In the genomic region with DNA sequence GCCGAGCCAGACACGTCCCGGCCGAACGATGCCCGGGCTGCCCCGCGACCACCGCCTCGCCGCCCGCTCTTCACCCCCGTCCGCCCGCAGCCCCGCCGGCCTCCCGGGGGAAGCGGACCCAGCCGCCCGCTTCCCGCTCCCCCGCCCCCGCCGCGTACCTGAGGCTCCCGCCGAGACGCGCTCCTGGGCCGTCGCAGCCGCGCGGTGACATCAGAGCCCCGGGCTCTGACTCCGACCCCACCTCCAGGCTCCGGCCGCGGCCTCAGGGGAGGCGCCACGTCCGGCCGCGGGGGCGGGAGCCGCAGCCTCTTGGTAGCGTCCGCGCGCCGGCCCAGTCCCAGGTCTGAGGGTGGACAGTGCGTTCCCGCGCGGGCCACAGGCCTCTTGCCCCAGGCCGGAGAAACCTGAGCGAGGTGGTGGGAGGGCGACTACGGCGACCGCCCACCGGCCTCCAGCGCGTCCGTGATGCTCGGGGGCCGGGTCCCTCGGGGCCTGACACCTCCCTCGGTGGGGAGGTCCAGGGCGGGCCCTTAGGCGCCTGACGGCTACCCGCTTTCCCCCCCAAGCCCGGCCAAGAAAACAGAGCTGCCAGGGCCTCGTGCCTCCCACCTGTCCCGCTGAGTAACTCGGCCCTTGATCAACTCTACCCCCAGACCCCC, we compare ENCODE assay signal across 8 cellular contexts. TPM values are rescaled to one million over a fixed set of nuclear protein-coding genes. Genes with fewer than 3 reads are reported as not detected.
DNase-seq lines count a peak whose midpoint lies in the region; ATAC-seq and TF ChIP-seq lines count a peak whose summit lies in the region.

SHROOM1 (minus strand) TSS at position 212 of the 659 bp plus-strand sequence. CDS start 4,507 bp downstream, outside the sequence.

- H3K9me3 Mint-ChIP-seq in dendritic cell treated with granulocyte-macrophage colony-stimulating factor and Interleukin-4, amounts not matched to agents 40 ng/mL and 50 ng/mL, for 4 days, result no peaks in the 10 kb centered on the region

- TF ChIP-seq CTCF in DOHH2 (IDR thresholded peaks at IDR 0.05; ENCODE audit: low read depth, low read length, poor library complexity, severe bottlenecking) (no peak), right lobe of liver (IDR thresholded peaks at IDR 0.05) (no peak), thyroid gland (IDR thresholded peaks at IDR 0.05) (no peak)

- peaks cover 63% of the 10 kb centered on the region for H3K27me3 Mint-ChIP-seq in dendritic cell treated with granulocyte-macrophage colony-stimulating factor and Interleukin-4, amounts not matched to agents 40 ng/mL and 50 ng/mL, for 4 days

- H3K27ac Mint-ChIP-seq in dendritic cell treated with granulocyte-macrophage colony-stimulating factor and Interleukin-4, amounts not matched to agents 40 ng/mL and 50 ng/mL, for 4 days, result peak within 1 kb of the TSS; percentile 77

- DNase-seq in GM19240 (ENCODE audit: insufficient read length, low spot score), result peak; percentile 58
- peak; percentile 65 for DNase-seq in RPMI8226
- peak; percentile 87 to 89 (median 89) for DNase-seq in right lobe of liver
- peak; percentile 74 to 75 for DNase-seq in thyroid gland
- DNase-seq in activated effector memory CD4-positive, alpha-beta T cell treated with anti-CD3 and anti-CD28 coated beads, Interleukin-2, amount 50 U/mL, for 16 hours, result no peak

- no peaks in the 10 kb centered on the region for H3K9me3 ChIP-seq in DOHH2 (ENCODE audit: control insufficient read depth, insufficient read depth, low read length)
- H3K9me3 ChIP-seq in right lobe of liver, result no peaks in the 10 kb centered on the region
- H3K9me3 ChIP-seq in thyroid gland, result no peaks in the 10 kb centered on the region

- no peaks in the 10 kb centered on the region for H3F3A ChIP-seq in DOHH2 (ENCODE audit: control insufficient read depth, insufficient read depth)

- H3K27me3 ChIP-seq in DOHH2 (ENCODE audit: control insufficient read depth, low read length) (peaks cover 56% of the 10 kb centered on the region), right lobe of liver (no peaks in the 10 kb centered on the region), thyroid gland (no peaks in the 10 kb centered on the region)

- H3K4me3 Mint-ChIP-seq in dendritic cell treated with granulocyte-macrophage colony-stimulating factor and Interleukin-4, amounts not matched to agents 40 ng/mL and 50 ng/mL, for 4 days, result peak within 1 kb of the TSS; percentile 96

- H4K20me1 ChIP-seq in DOHH2 (ENCODE audit: control insufficient read depth, insufficient read depth, low read depth, low read length), result no peaks in the 10 kb centered on the region

- peak; percentile 79 for ATAC-seq in HG03175 (IDR thresholded peaks at IDR 0.05; ENCODE audit: unreplicated experiment)
- peak; percentile 74 to 85 (median 82) for ATAC-seq in right lobe of liver

- H3K79me2 ChIP-seq in DOHH2 (ENCODE audit: control insufficient read depth, low read length), result no peaks in the 10 kb centered on the region

- TF ChIP-seq POLR2A in right lobe of liver (IDR thresholded peaks at IDR 0.05), result peak; percentile 99
- peak in 1 of 2 donors; percentile 59 for TF ChIP-seq POLR2A in thyroid gland (IDR thresholded peaks at IDR 0.05)

- 42% methylated on average over 4 of the region's 78 CpGs for WGBS in right lobe of liver (ENCODE audit: insufficient coverage, low coverage, low lambda C conversion rate, missing lambda C conversion rate)
- 16 to 24% methylated on average over 8 to 10 of the region's 78 CpGs for WGBS in thyroid gland, 2 donors

- peaks cover 12% of the 10 kb centered on the region for H3K36me3 Mint-ChIP-seq in dendritic cell treated with granulocyte-macrophage colony-stimulating factor and Interleukin-4, amounts not matched to agents 40 ng/mL and 50 ng/mL, for 4 days (ENCODE audit: low read depth)

- H3K36me3 ChIP-seq in DOHH2 (ENCODE audit: control insufficient read depth, low read length), result no peaks in the 10 kb centered on the region
- H3K36me3 ChIP-seq in right lobe of liver, result peaks cover 0 to 10% (median 1%) of the 10 kb centered on the region in 4 donors
- H3K36me3 ChIP-seq in thyroid gland, result no peaks in the 10 kb centered on the region

- peaks cover 28% of the 10 kb centered on the region for H3K4me1 Mint-ChIP-seq in dendritic cell treated with granulocyte-macrophage colony-stimulating factor and Interleukin-4, amounts not matched to agents 40 ng/mL and 50 ng/mL, for 4 days (ENCODE audit: low read depth)

- H3K4me1 ChIP-seq in DOHH2 (ENCODE audit: control insufficient read depth, low read length), result peaks cover 4% of the 10 kb centered on the region
- peaks cover 0 to 41% (median 10%) of the 10 kb centered on the region in 4 donors for H3K4me1 ChIP-seq in right lobe of liver
- peaks cover 10 to 16% of the 10 kb centered on the region in 2 donors for H3K4me1 ChIP-seq in thyroid gland

- intact Hi-C loops in dendritic cell treated with granulocyte-macrophage colony-stimulating factor and Interleukin-4, amounts not matched to agents 40 ng/mL and 50 ng/mL, for 4 days (cut with micrococcal nuclease), result loop anchor here (1.0 to 2.0 kb wide), 2 partner anchors 32 to 53 kb away; no protein-coding TSS in a partner anchor
- intact Hi-C loops in right lobe of liver (cut with DNase I) (no loop called here), thyroid gland (cut with DNase I) (no loop called here)

- H3K27ac ChIP-seq in DOHH2 (ENCODE audit: low read depth, low read length), result no peak within 1 kb of the TSS
- peak within 1 kb of the TSS; percentile 94 to 96 (median 95) for H3K27ac ChIP-seq in right lobe of liver
- peak within 1 kb of the TSS; percentile 11 to 84 (median 78) for H3K27ac ChIP-seq in thyroid gland

- H3K9me2 ChIP-seq in DOHH2 (replicated peaks; ENCODE audit: control insufficient read depth, low read length), result no peaks in the 10 kb centered on the region

- H3K4me2 ChIP-seq in DOHH2 (ENCODE audit: low read length), result peak within 1 kb of the TSS; percentile 83

- H3K4me3 ChIP-seq in DOHH2 (ENCODE audit: low read length) (peak within 1 kb of the TSS; percentile 78), right lobe of liver (peak within 1 kb of the TSS; percentile 66 to 92 (median 74)), thyroid gland (replicated peaks in 1 of 3) (peak within 1 kb of the TSS; percentile 63 to 84 (median 67))

RNA-seq across cellular contexts. Expression of gene SHROOM1, which starts in this region (rescaled TPM):
- total RNA-seq in right lobe of liver, result 10 to 100 TPM; 29.5 to 96.1 (median 77.4) TPM
- total RNA-seq in thyroid gland, result 10 to 100 TPM in 3 of 4 donors, 1 to 10 TPM in 1; 7.6 to 21.4 (median 14.2) TPM
